ENCODE assay signal across 1 cellular context in the genomic region with DNA sequence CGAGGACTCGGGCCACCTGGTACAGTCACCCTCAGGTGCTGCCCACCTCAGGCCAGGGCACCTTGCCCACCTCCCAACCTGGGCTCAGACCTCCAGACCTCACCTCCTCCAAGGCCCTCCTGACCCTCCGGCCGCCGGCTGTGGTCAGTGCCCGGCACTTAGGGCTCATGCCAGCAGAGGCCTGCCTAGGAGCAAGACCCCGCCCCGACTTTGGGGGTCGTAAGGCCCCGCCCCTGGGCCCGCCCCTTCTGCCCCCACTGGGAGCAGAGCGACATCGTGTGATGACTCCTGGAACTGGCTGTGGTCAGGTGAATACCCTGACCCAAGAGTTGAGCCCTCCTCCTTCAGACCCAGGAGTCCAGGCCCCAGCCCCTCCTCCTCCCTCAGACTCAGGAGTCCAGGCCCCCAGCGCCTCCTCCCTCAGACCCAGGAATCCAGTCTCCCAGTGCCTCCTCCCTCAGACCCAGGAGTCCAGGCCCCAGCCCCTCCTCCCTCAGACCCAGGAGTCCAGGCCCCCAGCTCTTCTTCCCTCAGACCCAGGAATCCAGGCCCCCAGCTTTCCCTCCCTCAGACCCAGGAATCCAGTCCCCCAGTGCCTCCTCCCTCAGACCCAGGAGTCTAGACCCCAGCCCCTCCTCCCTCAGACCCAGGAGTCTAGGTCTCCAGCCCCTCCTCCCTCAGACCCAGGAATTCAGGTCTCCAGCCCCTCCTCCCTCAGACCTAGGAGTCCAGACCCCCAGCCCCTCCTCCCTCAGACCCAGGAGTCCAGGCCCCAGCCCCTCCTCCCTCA.
A peak's percentile ranks its signal among the peaks of the same experiment; 100 is the strongest.
TF ChIP-seq lines count a peak whose summit lies in the region.

A gene with protein sequence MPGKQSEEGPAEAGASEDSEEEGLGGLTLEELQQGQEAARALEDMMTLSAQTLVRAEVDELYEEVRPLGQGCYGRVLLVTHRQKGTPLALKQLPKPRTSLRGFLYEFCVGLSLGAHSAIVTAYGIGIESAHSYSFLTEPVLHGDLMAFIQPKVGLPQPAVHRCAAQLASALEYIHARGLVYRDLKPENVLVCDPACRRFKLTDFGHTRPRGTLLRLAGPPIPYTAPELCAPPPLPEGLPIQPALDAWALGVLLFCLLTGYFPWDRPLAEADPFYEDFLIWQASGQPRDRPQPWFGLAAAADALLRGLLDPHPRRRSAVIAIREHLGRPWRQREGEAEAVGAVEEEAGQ (minus strand): TSS at position 183 of the 790 bp plus-strand sequence. CDS start 839 bp downstream, outside the sequence.

TF ChIP-seq in H1, 55 proteins besides CTCF, POLR2A, EP300 and RAD21:
- TF ChIP-seq SIN3A (conservative IDR thresholded peaks at IDR 0.05 in 1 of 2, IDR thresholded peaks at IDR 0.05 in 1 of 2; ENCODE audit: low read depth in 1 of 2, low read length in 2 of 2) (0 out of 4 replicates have a peak, but pooled peaks of 1 of the 2 experiments have one; percentile 16), YY1 (IDR thresholded peaks at IDR 0.05; ENCODE audit: low read depth, low read length) (0 out of 2 replicates have a peak, but pooled peaks have one; percentile 21), SP1 (IDR thresholded peaks at IDR 0.05; ENCODE audit: low read depth, low read length) (peak; percentile 89), CREB1 (IDR thresholded peaks at IDR 0.05) (0 out of 2 replicates have a peak, but pooled peaks have one; percentile 23), HDAC2 (IDR thresholded peaks at IDR 0.05; ENCODE audit: borderline replicate concordance in 1 of 2, low read depth in 2 of 2, low read length in 2 of 2) (no peak), TAF1 (IDR thresholded peaks at IDR 0.05; ENCODE audit: low read depth, low read length) (peak; percentile 30; the same call in 1 of the 2 replicates), SP4 (IDR thresholded peaks at IDR 0.05; ENCODE audit: low read length) (peak; percentile 90), KDM1A (IDR thresholded peaks at IDR 0.05; ENCODE audit: borderline replicate concordance, low read length) (peak; percentile 77; the same call in 1 of the 2 replicates), POLR2AphosphoS5 (IDR thresholded peaks at IDR 0.05; ENCODE audit: low read depth, low read length) (peak; percentile 27; the same call in 1 of the 2 replicates), TBP (IDR thresholded peaks at IDR 0.05; ENCODE audit: low read depth, low read length) (no peak), RFX5 (IDR thresholded peaks at IDR 0.05; ENCODE audit: borderline replicate concordance, low read depth, low read length) (peak; percentile 81)
- TF ChIP-seq, protein P1, sequence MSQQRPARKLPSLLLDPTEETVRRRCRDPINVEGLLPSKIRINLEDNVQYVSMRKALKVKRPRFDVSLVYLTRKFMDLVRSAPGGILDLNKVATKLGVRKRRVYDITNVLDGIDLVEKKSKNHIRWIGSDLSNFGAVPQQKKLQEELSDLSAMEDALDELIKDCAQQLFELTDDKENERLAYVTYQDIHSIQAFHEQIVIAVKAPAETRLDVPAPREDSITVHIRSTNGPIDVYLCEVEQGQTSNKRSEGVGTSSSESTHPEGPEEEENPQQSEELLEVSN (IDR thresholded peaks at IDR 0.05) = no peak
